Comparison of ENCODE assay signal across 8 cellular contexts in genomic region chr7:75638607-75639070, GRCh38.
DNase-seq lines count a peak whose midpoint lies in the region; ATAC-seq and TF ChIP-seq lines count a peak whose summit lies in the region.

No MANE protein-coding gene starts in this region.

- no peak overlapping the region for H2AFZ ChIP-seq in H9 (ENCODE audit: low read length)

- H3K4me1 Mint-ChIP-seq in H9 (peaks cover 35 to 45% of the 10 kb centered on the region in 2 experiments), neural crest cell (peaks cover 40% of the 10 kb centered on the region)
- peaks cover 10% of the 10 kb centered on the region for H3K4me1 Mint-ChIP-seq in activated CD4-positive, alpha-beta memory T cell treated with anti-CD3 and anti-CD28 coated beads, Interleukin-2, amount 10 ng/mL, durations not matched to agents 7 days and 5 days
- peaks cover 10% of the 10 kb centered on the region for H3K4me1 Mint-ChIP-seq in activated T-helper 1 cell treated with anti-CD3 and anti-CD28 coated beads, Interleukin-12 subunit alpha, Interleukin-12 subunit beta, Interleukin-2, Interleukin-4 antibody, amounts not matched to agents 30 ng/mL and 10 ng/mL and 1 ng/mL, durations not matched to agents 14 hours and 24 hours and 36 hours (ENCODE audit: low read depth)

- POLR2A ChIA-PET in activated CD4-positive, alpha-beta memory T cell treated with anti-CD3 and anti-CD28 coated beads, Interleukin-2, amount 10 ng/mL, durations not matched to agents 7 days and 5 days (lab: Charles Lee), result interaction anchor here (1.6 kb wide), 1 partner anchor 21 kb away, joined by 5 read pairs; no protein-coding TSS in a partner anchor

- peak overlapping the region; percentile 93 to 96 for H3K4me3 Mint-ChIP-seq in H9
- H3K4me3 Mint-ChIP-seq in activated CD4-positive, alpha-beta memory T cell treated with anti-CD3 and anti-CD28 coated beads, Interleukin-2, amount 10 ng/mL, durations not matched to agents 7 days and 5 days, result peak overlapping the region; percentile 49
- H3K4me3 Mint-ChIP-seq in neural crest cell, result peak overlapping the region; percentile 90
- H3K4me3 Mint-ChIP-seq in activated T-helper 1 cell treated with anti-CD3 and anti-CD28 coated beads, Interleukin-12 subunit alpha, Interleukin-12 subunit beta, Interleukin-2, Interleukin-4 antibody, amounts not matched to agents 30 ng/mL and 10 ng/mL and 1 ng/mL, durations not matched to agents 14 hours and 24 hours and 36 hours, result no peak overlapping the region

- H3K4ac ChIP-seq in H9 (ENCODE audit: low read depth, low read length), result no peak overlapping the region

- H3K9me3 Mint-ChIP-seq in H9, result peaks cover 4 to 5% of the 10 kb centered on the region in 2 experiments; a peak in 3 of 5 replicates
- H3K9me3 Mint-ChIP-seq in activated CD4-positive, alpha-beta memory T cell treated with anti-CD3 and anti-CD28 coated beads, Interleukin-2, amount 10 ng/mL, durations not matched to agents 7 days and 5 days, result no peaks in the 10 kb centered on the region
- H3K9me3 Mint-ChIP-seq in neural crest cell, result peaks cover 5% of the 10 kb centered on the region
- H3K9me3 Mint-ChIP-seq in activated T-helper 1 cell treated with anti-CD3 and anti-CD28 coated beads, Interleukin-12 subunit alpha, Interleukin-12 subunit beta, Interleukin-2, Interleukin-4 antibody, amounts not matched to agents 30 ng/mL and 10 ng/mL and 1 ng/mL, durations not matched to agents 14 hours and 24 hours and 36 hours, result peaks cover 7% of the 10 kb centered on the region

- H3K4me1 ChIP-seq in H9 (ENCODE audit: insufficient read depth, low read length) (peaks cover 5% of the 10 kb centered on the region; the same call in 1 of the 2 replicates), gastroesophageal sphincter (peaks cover 0 to 28% (median 11%) of the 10 kb centered on the region in 3 donors)

- no peaks in the 10 kb centered on the region; the same call in 1 of the 2 replicates for H3K27me3 Mint-ChIP-seq in H9 (ENCODE audit: low read depth)
- peaks cover 7% of the 10 kb centered on the region for H3K27me3 Mint-ChIP-seq in activated CD4-positive, alpha-beta memory T cell treated with anti-CD3 and anti-CD28 coated beads, Interleukin-2, amount 10 ng/mL, durations not matched to agents 7 days and 5 days
- H3K27me3 Mint-ChIP-seq in neural crest cell (ENCODE audit: low read depth), result no peaks in the 10 kb centered on the region
- H3K27me3 Mint-ChIP-seq in activated T-helper 1 cell treated with anti-CD3 and anti-CD28 coated beads, Interleukin-12 subunit alpha, Interleukin-12 subunit beta, Interleukin-2, Interleukin-4 antibody, amounts not matched to agents 30 ng/mL and 10 ng/mL and 1 ng/mL, durations not matched to agents 14 hours and 24 hours and 36 hours (ENCODE audit: insufficient read depth), result peaks cover 28% of the 10 kb centered on the region

- no peak overlapping the region for H2BK15ac ChIP-seq in H9 (ENCODE audit: low read depth, low read length)

- TF ChIP-seq EP300 in gastroesophageal sphincter (IDR thresholded peaks at IDR 0.05), result no peak

- peaks cover 19% of the 10 kb centered on the region; the same call in 1 of the 2 replicates for H3K79me2 ChIP-seq in H9 (ENCODE audit: insufficient read depth, low read length)

- ATAC-seq in gastroesophageal sphincter, result peak; percentile 75
- no peak for ATAC-seq in HG02840 (IDR thresholded peaks at IDR 0.05; ENCODE audit: low FRiP score, unreplicated experiment)
- ATAC-seq in GM21529 (IDR thresholded peaks at IDR 0.05; ENCODE audit: unreplicated experiment), result no peak

- no peak overlapping the region for H3T11ph ChIP-seq in H9 (ENCODE audit: low read length)

- H3K36me3 ChIP-seq in gastroesophageal sphincter, result no peaks in the 10 kb centered on the region

- H3K27ac ChIP-seq in H9 (ENCODE audit: insufficient read length, low read depth, low read length) (peak overlapping the region; percentile 29), gastroesophageal sphincter (peak overlapping the region in 3 of 4 donors; percentile 80 to 89 (median 84))

- H3K27ac Mint-ChIP-seq in H9 (peak overlapping the region; percentile 91 to 99 (median 95)), neural crest cell (ENCODE audit: unreplicated experiment) (peak overlapping the region; percentile 27)
- no peak overlapping the region for H3K27ac Mint-ChIP-seq in activated CD4-positive, alpha-beta memory T cell treated with anti-CD3 and anti-CD28 coated beads, Interleukin-2, amount 10 ng/mL, durations not matched to agents 7 days and 5 days
- no peak overlapping the region for H3K27ac Mint-ChIP-seq in activated T-helper 1 cell treated with anti-CD3 and anti-CD28 coated beads, Interleukin-12 subunit alpha, Interleukin-12 subunit beta, Interleukin-2, Interleukin-4 antibody, amounts not matched to agents 30 ng/mL and 10 ng/mL and 1 ng/mL, durations not matched to agents 14 hours and 24 hours and 36 hours

- CTCF ChIA-PET in activated CD4-positive, alpha-beta memory T cell treated with anti-CD3 and anti-CD28 coated beads, Interleukin-2, amount 10 ng/mL, durations not matched to agents 7 days and 5 days (lab: Charles Lee), result no interaction called here

- peaks cover 15% of the 10 kb centered on the region for H3K79me1 ChIP-seq in H9 (ENCODE audit: insufficient read depth, low read depth, low read length, poor library complexity, severe bottlenecking)

- H2BK120ac ChIP-seq in H9 (ENCODE audit: low read depth, low read length, poor library complexity, severe bottlenecking), result peak overlapping the region; percentile 50

- H2BK5ac ChIP-seq in H9 (ENCODE audit: insufficient read length, low read length), result no peak overlapping the region

- peak overlapping the region; percentile 88 for H3K9ac ChIP-seq in H9 (ENCODE audit: extremely low read depth, insufficient read length, low read length)

- H3K27me3 ChIP-seq in H9 (ENCODE audit: insufficient read depth, low read length) (no peaks in the 10 kb centered on the region), gastroesophageal sphincter (no peaks in the 10 kb centered on the region)

- peak overlapping the region; percentile 72 to 80 for H3K4me3 ChIP-seq in gastroesophageal sphincter

- peaks cover 15 to 24% (median 19%) of the 10 kb centered on the region in 3 experiments; a peak in 6 of 7 replicates for H3K36me3 Mint-ChIP-seq in H9 (ENCODE audit: insufficient read depth in 1 of 3, low read depth in 3 of 3)
- H3K36me3 Mint-ChIP-seq in activated CD4-positive, alpha-beta memory T cell treated with anti-CD3 and anti-CD28 coated beads, Interleukin-2, amount 10 ng/mL, durations not matched to agents 7 days and 5 days (ENCODE audit: low read depth), result no peaks in the 10 kb centered on the region
- peaks cover 7% of the 10 kb centered on the region for H3K36me3 Mint-ChIP-seq in neural crest cell (ENCODE audit: low read depth)
- no peaks in the 10 kb centered on the region for H3K36me3 Mint-ChIP-seq in activated T-helper 1 cell treated with anti-CD3 and anti-CD28 coated beads, Interleukin-12 subunit alpha, Interleukin-12 subunit beta, Interleukin-2, Interleukin-4 antibody, amounts not matched to agents 30 ng/mL and 10 ng/mL and 1 ng/mL, durations not matched to agents 14 hours and 24 hours and 36 hours (ENCODE audit: low read depth)

- peak; percentile 87 for DNase-seq in AG08396 (ENCODE audit: low spot score)
- DNase-seq in H9, result peak; percentile 60
- DNase-seq in activated CD4-positive, alpha-beta memory T cell treated with anti-CD3 and anti-CD28 coated beads, Interleukin-2, amount 10 ng/mL, durations not matched to agents 7 days and 5 days, result no peak
- DNase-seq in neural crest cell (ENCODE audit: low read depth, low spot score), result peak; percentile 51
- no peak for DNase-seq in activated T-helper 1 cell treated with anti-CD3 and anti-CD28 coated beads, Interleukin-12 subunit alpha, Interleukin-12 subunit beta, Interleukin-2, Interleukin-4 antibody, amounts not matched to agents 30 ng/mL and 10 ng/mL and 1 ng/mL, durations not matched to agents 14 hours and 24 hours and 36 hours (ENCODE audit: low spot score)

- WGBS in H9 (ENCODE audit: extremely low coverage, insufficient read length, low lambda C conversion rate), result no CpG with 5 or more reads among the region's 35 CpGs
- 0% methylated on average over 1 of the region's 35 CpGs; no CpG with 5 or more reads in 1 of the 2 donors for WGBS in gastroesophageal sphincter (ENCODE audit: low coverage in 1 of 2), 2 donors

- peak overlapping the region; percentile 91 for H3K14ac ChIP-seq in H9 (ENCODE audit: insufficient read depth, low read length)

- no peak for TF ChIP-seq POLR2A in gastroesophageal sphincter (IDR thresholded peaks at IDR 0.05)

- H3K56ac ChIP-seq in H9 (ENCODE audit: insufficient read length, low read depth, low read length), result no peak overlapping the region

- no peak overlapping the region for H2BK12ac ChIP-seq in H9 (ENCODE audit: insufficient read length, low read depth, low read length)

- peak overlapping the region; percentile 86 for H3K4me2 ChIP-seq in H9 (ENCODE audit: insufficient read depth, insufficient read length, low read length)

- H4K91ac ChIP-seq in H9 (ENCODE audit: insufficient read length, low read depth, low read length), result no peak overlapping the region

- no peak overlapping the region for H2AK5ac ChIP-seq in H9 (ENCODE audit: insufficient read length, low read length)

- peak overlapping the region; percentile 83 for H3K18ac ChIP-seq in H9 (ENCODE audit: insufficient read length, low read depth, low read length)

- H4K8ac ChIP-seq in H9 (replicated peaks; ENCODE audit: insufficient read length, low read depth, low read length), result no peak overlapping the region

- H3K9me3 ChIP-seq in H9 (ENCODE audit: control insufficient read depth, low read depth, low read length), result no peaks in the 10 kb centered on the region
- no peaks in the 10 kb centered on the region for H3K9me3 ChIP-seq in gastroesophageal sphincter

- no peak overlapping the region for H2BK20ac ChIP-seq in H9 (ENCODE audit: low read depth, low read length, poor library complexity, severe bottlenecking)

- TF ChIP-seq CTCF in H9 (conservative IDR thresholded peaks at IDR 0.05), result no peak
- no peak for TF ChIP-seq CTCF in gastroesophageal sphincter (IDR thresholded peaks at IDR 0.05)
- no peak for TF ChIP-seq CTCF in neural crest cell (conservative IDR thresholded peaks at IDR 0.05)

- H4K5ac ChIP-seq in H9 (ENCODE audit: insufficient read length, low read depth, low read length), result no peak overlapping the region

- peaks cover 19% of the 10 kb centered on the region for H3K23me2 ChIP-seq in H9 (ENCODE audit: insufficient read length, low read depth, low read length, poor library complexity, severe bottlenecking)

- H3K23ac ChIP-seq in H9 (ENCODE audit: insufficient read length, low read depth, low read length), result no peak overlapping the region

- H4K20me1 ChIP-seq in H9 (ENCODE audit: control insufficient read depth, insufficient read depth, insufficient read length), result no peaks in the 10 kb centered on the region

- intact Hi-C loops in activated T-helper 1 cell treated with anti-CD3 and anti-CD28 coated beads, Interleukin-12 subunit alpha, Interleukin-12 subunit beta, Interleukin-2, Interleukin-4 antibody, amounts not matched to agents 30 ng/mL and 10 ng/mL and 1 ng/mL, durations not matched to agents 14 hours and 24 hours and 36 hours (cut with micrococcal nuclease), result no loop called here

Comparison
In these comparisons a context has a peak if more than half of its experiments do, and no peak if none do; other contexts are left out.
1. DNase-seq: peak in AG08396 (single experiment), H9 (single experiment) and neural crest cell (single experiment); none in activated CD4-positive, alpha-beta memory T cell treated with anti-CD3 and anti-CD28 coated beads, Interleukin-2, amount 10 ng/mL, durations not matched to agents 7 days and 5 days (single experiment) and activated T-helper 1 cell treated with anti-CD3 and anti-CD28 coated beads, Interleukin-12 subunit alpha, Interleukin-12 subunit beta, Interleukin-2, Interleukin-4 antibody, amounts not matched to agents 30 ng/mL and 10 ng/mL and 1 ng/mL, durations not matched to agents 14 hours and 24 hours and 36 hours (single experiment).
2. H3K27ac Mint-ChIP-seq: peak in H9 (3 of 3) and neural crest cell (single experiment); none in activated CD4-positive, alpha-beta memory T cell treated with anti-CD3 and anti-CD28 coated beads, Interleukin-2, amount 10 ng/mL, durations not matched to agents 7 days and 5 days (single experiment) and activated T-helper 1 cell treated with anti-CD3 and anti-CD28 coated beads, Interleukin-12 subunit alpha, Interleukin-12 subunit beta, Interleukin-2, Interleukin-4 antibody, amounts not matched to agents 30 ng/mL and 10 ng/mL and 1 ng/mL, durations not matched to agents 14 hours and 24 hours and 36 hours (single experiment).